Comparison of ENCODE assay signal across 9 cellular contexts in genomic region chr5:64769856-64770255, GRCh38. TPM values are rescaled to one million over a fixed set of nuclear protein-coding genes. Genes with fewer than 3 reads are reported as not detected.
DNase-seq lines count a peak whose midpoint lies in the region; ATAC-seq and TF ChIP-seq lines count a peak whose summit lies in the region.
"Had no signal": no experiment of that assay in that cellular context is flagged by ENCODE, and none has a peak within 500 bp of the region (broad histone marks: within the 10 kb centered on the region; RNA-seq: fewer than 3 reads in every experiment).

No MANE protein-coding gene starts in this region.

- H3K36me3 ChIP-seq in HAP-1 (replicated peaks): peaks cover 7% of the 10 kb centered on the region; the same call in 1 of the 2 replicates
- H3K36me3 ChIP-seq in skeletal muscle tissue (ENCODE audit: control insufficient read depth in 3 of 3, insufficient read depth in 3 of 3, low read length in 3 of 3): peaks cover 0 to 3% (median under 1%) of the 10 kb centered on the region in 3 donors

- no peak for ATAC-seq in HG03175 (IDR thresholded peaks at IDR 0.05; ENCODE audit: unreplicated experiment)

- H3K27me3 ChIP-seq in HAP-1 (ENCODE audit: low read depth) (no peaks in the 10 kb centered on the region), skeletal muscle tissue (ENCODE audit: control insufficient read depth in 3 of 3, insufficient read depth in 3 of 3, low read length in 3 of 3) (no peaks in the 10 kb centered on the region)

- no peak overlapping the region for H3K9ac ChIP-seq in skeletal muscle tissue (ENCODE audit: low read depth in 1 of 3, low read length in 3 of 3)

- H3K9me3 ChIP-seq in HAP-1 (no peaks in the 10 kb centered on the region), skeletal muscle tissue (ENCODE audit: control insufficient read depth in 3 of 3, low read length in 3 of 3) (no peaks in the 10 kb centered on the region)

- H3K27ac ChIP-seq in skeletal muscle tissue (ENCODE audit: low read depth, low read length): no peak overlapping the region

- H3K4me3 ChIP-seq in HAP-1: peak overlapping the region; percentile 75
- peak overlapping the region; percentile 98 for H3K4me3 ChIP-seq in WI38 (ENCODE audit: low read depth, low read length)
- peak overlapping the region; percentile 61 to 74 for H3K4me3 ChIP-seq in foreskin fibroblast (ENCODE audit: low read depth in 1 of 2, low read length in 2 of 2)
- peak overlapping the region; percentile 92 to 95 (median 95) for H3K4me3 ChIP-seq in skeletal muscle tissue (ENCODE audit: low read length in 3 of 3)

- TF ChIP-seq CTCF in WI38 (IDR thresholded peaks at IDR 0.05; ENCODE audit: low read depth, low read length) (no peak), foreskin fibroblast (IDR thresholded peaks at IDR 0.05; ENCODE audit: low read depth, low read length) (no peak)

- DNase-seq in HAP-1 (ENCODE audit: low spot score in 2 of 2): no peak
- no peak for DNase-seq in foreskin fibroblast
- no peak for DNase-seq in NCI-H748 (lab: John Stamatoyannopoulos, UW; ENCODE audit: unreplicated experiment)
- DNase-seq in NCI-H1105 (lab: John Stamatoyannopoulos, UW): no peak
- no peak for DNase-seq in NOMO-1 treated with DMSO at 0.1 percent for 48 hours (lab: John Stamatoyannopoulos, UW; ENCODE audit: unreplicated experiment)
- DNase-seq: NCI-H187 treated with DMSO at 0.1 percent for 48 hours had no signal

- in situ Hi-C loops in HAP-1 (cut with MboI; ENCODE audit: low sequenced_read_pairs): no loop called here

- H3K4me1 ChIP-seq in HAP-1 (peaks cover 23% of the 10 kb centered on the region), skeletal muscle tissue (ENCODE audit: control insufficient read depth in 3 of 3, insufficient read depth in 3 of 3, low read length in 3 of 3) (peaks cover 18 to 39% (median 29%) of the 10 kb centered on the region in 3 donors)

RNA-seq across cellular contexts. Expression of gene CWC27, which starts 1.1 kb away (rescaled TPM):
- 9.9 TPM for total RNA-seq in skeletal muscle tissue

RNA-seq across cellular contexts. Expression of gene SREK1IP1, which starts 1.4 kb away (rescaled TPM):
- total RNA-seq in skeletal muscle tissue: 5.7 TPM
